Comparison of ENCODE assay signal across 19 cellular contexts in genomic region chr3:33044676-33045075, GRCh38. TPM values are rescaled to one million over a fixed set of nuclear protein-coding genes. Genes with fewer than 3 reads are reported as not detected.
DNase-seq lines count a peak whose midpoint lies in the region; ATAC-seq and TF ChIP-seq lines count a peak whose summit lies in the region.
"Had no signal": no experiment of that assay in that cellular context is flagged by ENCODE, and none has a peak within 500 bp of the region (broad histone marks: within the 10 kb centered on the region; RNA-seq: fewer than 3 reads in every experiment).

No MANE protein-coding gene starts in this region.

- intact Hi-C loops in CD8-positive, alpha-beta T cell (cut with DNase I, micrococcal nuclease) = loop anchor here (2.0 to 10.0 kb wide), 3 partner anchors 14 to 940 kb away; partner anchors contain the start of gene GPD1L (in 1 of the 2)

- POLR2A ChIA-PET in CD8-positive, alpha-beta T cell (lab: Charles Lee) = interaction anchor here (0.8 to 4.0 kb wide), 4 partner anchors 13 to 18 kb away, joined by 3 to 29 read pairs (median 4); no protein-coding TSS in a partner anchor

- TF ChIP-seq CTCF in CD8-positive, alpha-beta T cell (IDR thresholded peaks at IDR 0.05) = no peak
- TF ChIP-seq CTCF in GM12865 (IDR thresholded peaks at IDR 0.05; ENCODE audit: insufficient read depth, low read depth, low read length, missing control alignments) = no peak

- no peak overlapping the region for H3K4me3 ChIP-seq in CD8-positive, alpha-beta T cell (ENCODE audit: low read depth, low read length)
- H3K4me3 ChIP-seq in GM12865 (ENCODE audit: low read depth, low read length) = no peak overlapping the region
- H3K4me3 ChIP-seq: ascending aorta, thyroid gland had no signal

- H3K9me3 Mint-ChIP-seq in CD8-positive, alpha-beta T cell = no peaks in the 10 kb centered on the region
- H3K9me3 Mint-ChIP-seq in immature natural killer cell = peaks cover 0 to 1% (median 0%) of the 10 kb centered on the region in 6 donors
- H3K9me3 Mint-ChIP-seq: activated naive CD4-positive, alpha-beta T cell treated with anti-CD3 and anti-CD28 coated beads, Interleukin-2, amount 50 U/mL, for 24 hours; natural killer cell; stimulated activated naive CD8-positive, alpha-beta T cell treated with anti-CD3 and anti-CD28 coated beads, Interleukin-15, Interleukin-2, amounts not matched to agents 100 ng/mL and 50 ng/mL, for 24 hours had no signal

- H3K36me3 Mint-ChIP-seq in CD8-positive, alpha-beta T cell = peaks cover 6% of the 10 kb centered on the region
- H3K36me3 Mint-ChIP-seq in T-helper 17 cell (ENCODE audit: low read depth) (peaks cover 11% of the 10 kb centered on the region), immature natural killer cell (peaks cover 5 to 31% (median 13%) of the 10 kb centered on the region in 3 donors)

- H3K4me1 ChIP-seq in CD8-positive, alpha-beta T cell (ENCODE audit: insufficient read depth, low read length) = peaks cover 56% of the 10 kb centered on the region
- H3K4me1 ChIP-seq: ascending aorta, thyroid gland had no signal

- H3K36me3 ChIP-seq in CD8-positive, alpha-beta T cell (ENCODE audit: insufficient read depth, low read length) = no peaks in the 10 kb centered on the region

- ATAC-seq in CD8-positive, alpha-beta T cell = peak; percentile 52
- ATAC-seq in T-helper 17 cell (peak; percentile 69), HG02759 (IDR thresholded peaks at IDR 0.05; ENCODE audit: unreplicated experiment) (no peak)
- ATAC-seq: activated CD4-positive, alpha-beta T cell treated with anti-CD3 and anti-CD28 coated beads for 36 hours had no signal

- H3K27ac ChIP-seq in CD8-positive, alpha-beta T cell (ENCODE audit: low read depth, low read length) = no peak overlapping the region
- H3K27ac ChIP-seq: ascending aorta, thyroid gland had no signal

- peak in 3 of 7 experiments; percentile 39 to 51 (median 49) for DNase-seq in CD8-positive, alpha-beta T cell
- peak; percentile 50 for DNase-seq in GM12865 (ENCODE audit: low read depth)
- peak in 1 of 3 donors; percentile 32 for DNase-seq in T-helper 17 cell
- DNase-seq in immature natural killer cell = peak in 2 of 3 donors; percentile 13 to 21
- no peak for DNase-seq in GM19240 (ENCODE audit: insufficient read length, low spot score)
- DNase-seq in LoVo (ENCODE audit: low spot score) = no peak
- DNase-seq: activated CD4-positive, alpha-beta T cell treated with anti-CD3 and anti-CD28 coated beads for 36 hours; caudate nucleus; IMR-90; mesendoderm; natural killer cell; NCI-H2171 treated with DMSO at 0.1 percent for 48 hours; NCI-H526; stimulated activated CD4-positive, alpha-beta T cell treated with anti-CD3 and anti-CD28 coated beads, Interleukin-4, amount 100 ng/mL, for 24 hours; thyroid gland had no signal

- H3K9me3 ChIP-seq in CD8-positive, alpha-beta T cell (ENCODE audit: low read length) = no peaks in the 10 kb centered on the region
- no peaks in the 10 kb centered on the region for H3K9me3 ChIP-seq in T-helper 17 cell (ENCODE audit: control insufficient read depth, low read length, poor library complexity, severe bottlenecking)
- H3K9me3 ChIP-seq: ascending aorta, thyroid gland had no signal

- CTCF ChIA-PET in CD8-positive, alpha-beta T cell (lab: Charles Lee) = interaction anchor here (0.6 to 6.5 kb wide), 8 partner anchors 11 to 930 kb away, joined by 3 to 45 read pairs (median 4); no protein-coding TSS in a partner anchor

- H3K4me3 Mint-ChIP-seq in CD8-positive, alpha-beta T cell = no peak overlapping the region
- H3K4me3 Mint-ChIP-seq in T-helper 17 cell (no peak overlapping the region), immature natural killer cell (peak overlapping the region in 1 of 5 donors; percentile 3)
- H3K4me3 Mint-ChIP-seq: activated CD4-positive, alpha-beta T cell treated with anti-CD3 and anti-CD28 coated beads for 36 hours; activated naive CD4-positive, alpha-beta T cell treated with anti-CD3 and anti-CD28 coated beads, Interleukin-2, amount 50 U/mL, for 24 hours; stimulated activated naive CD8-positive, alpha-beta T cell treated with anti-CD3 and anti-CD28 coated beads, Interleukin-15, Interleukin-2, amounts not matched to agents 100 ng/mL and 50 ng/mL, for 24 hours had no signal

- peaks cover 64% of the 10 kb centered on the region for H3K4me1 Mint-ChIP-seq in CD8-positive, alpha-beta T cell (ENCODE audit: low read depth)
- H3K4me1 Mint-ChIP-seq in T-helper 17 cell = peaks cover 61% of the 10 kb centered on the region
- peaks cover 49 to 60% of the 10 kb centered on the region in 2 donors for H3K4me1 Mint-ChIP-seq in immature natural killer cell

- no peak overlapping the region for H3K27ac Mint-ChIP-seq in CD8-positive, alpha-beta T cell
- H3K27ac Mint-ChIP-seq in T-helper 17 cell (peak overlapping the region; percentile 98), immature natural killer cell (no peak overlapping the region)
- H3K27ac Mint-ChIP-seq: activated CD4-positive, alpha-beta T cell treated with anti-CD3 and anti-CD28 coated beads for 36 hours; activated naive CD4-positive, alpha-beta T cell treated with anti-CD3 and anti-CD28 coated beads, Interleukin-2, amount 50 U/mL, for 24 hours; natural killer cell; stimulated activated naive CD8-positive, alpha-beta T cell treated with anti-CD3 and anti-CD28 coated beads, Interleukin-15, Interleukin-2, amounts not matched to agents 100 ng/mL and 50 ng/mL, for 24 hours had no signal

- H3K27me3 ChIP-seq in CD8-positive, alpha-beta T cell (ENCODE audit: insufficient read depth, low read length) = no peaks in the 10 kb centered on the region
- H3K27me3 ChIP-seq: ascending aorta, thyroid gland had no signal

- H3K27me3 Mint-ChIP-seq in CD8-positive, alpha-beta T cell (ENCODE audit: low read depth) = no peaks in the 10 kb centered on the region
- H3K27me3 Mint-ChIP-seq in T-helper 17 cell (no peaks in the 10 kb centered on the region), immature natural killer cell (ENCODE audit: low read depth in 3 of 3) (peaks cover 0 to 4% (median 2%) of the 10 kb centered on the region in 3 donors)
- H3K27me3 Mint-ChIP-seq: activated CD4-positive, alpha-beta T cell treated with anti-CD3 and anti-CD28 coated beads for 36 hours; activated naive CD4-positive, alpha-beta T cell treated with anti-CD3 and anti-CD28 coated beads, Interleukin-2, amount 50 U/mL, for 24 hours; stimulated activated naive CD8-positive, alpha-beta T cell treated with anti-CD3 and anti-CD28 coated beads, Interleukin-15, Interleukin-2, amounts not matched to agents 100 ng/mL and 50 ng/mL, for 24 hours had no signal

RNA-seq across cellular contexts. Expression of gene GLB1, which starts 52.3 kb away (rescaled TPM):
- total RNA-seq in CD8-positive, alpha-beta T cell = 10 to 100 TPM; 13.3 to 14.7 TPM
- 10 to 100 TPM; 29.8 to 37.3 TPM for total RNA-seq in T-helper 17 cell
- polyA plus RNA-seq in immature natural killer cell = 10 to 100 TPM; 36.8 to 60.0 (median 47.2) TPM

RNA-seq across cellular contexts. Expression of gene TMPPE, which starts 52.3 kb away (rescaled TPM):
- total RNA-seq in CD8-positive, alpha-beta T cell = 1 to 10 TPM; 4.6 to 4.8 TPM
- total RNA-seq in T-helper 17 cell = 10 to 100 TPM; 13.6 to 15.0 TPM
- 1 to 10 TPM in 1 of 3 donors, under 1 TPM in 1, not detected in 1; 0.10 to 2.2 TPM for polyA plus RNA-seq in immature natural killer cell

Comparison
In these comparisons a context has a peak if more than half of its experiments do, and no peak if none do; other contexts are left out.
1. DNase-seq: peak in GM12865 (single experiment) and immature natural killer cell (2 of 3); none in GM19240 (single experiment) and LoVo (single experiment).